1 cellular context compared by ENCODE assay signal in genomic region chr3:44729384-44729910, GRCh38.
TF ChIP-seq lines count a peak whose summit lies in the region.

TSS of gene ZNF501 (plus strand) at chr3:44729635. CDS start at chr3:44734422, 4,787 bp downstream.

TF ChIP-seq in HepG2, 621 proteins besides CTCF, POLR2A, EP300 and RAD21 (continued from another document and continues in another):
- TF ChIP-seq, protein P1, sequence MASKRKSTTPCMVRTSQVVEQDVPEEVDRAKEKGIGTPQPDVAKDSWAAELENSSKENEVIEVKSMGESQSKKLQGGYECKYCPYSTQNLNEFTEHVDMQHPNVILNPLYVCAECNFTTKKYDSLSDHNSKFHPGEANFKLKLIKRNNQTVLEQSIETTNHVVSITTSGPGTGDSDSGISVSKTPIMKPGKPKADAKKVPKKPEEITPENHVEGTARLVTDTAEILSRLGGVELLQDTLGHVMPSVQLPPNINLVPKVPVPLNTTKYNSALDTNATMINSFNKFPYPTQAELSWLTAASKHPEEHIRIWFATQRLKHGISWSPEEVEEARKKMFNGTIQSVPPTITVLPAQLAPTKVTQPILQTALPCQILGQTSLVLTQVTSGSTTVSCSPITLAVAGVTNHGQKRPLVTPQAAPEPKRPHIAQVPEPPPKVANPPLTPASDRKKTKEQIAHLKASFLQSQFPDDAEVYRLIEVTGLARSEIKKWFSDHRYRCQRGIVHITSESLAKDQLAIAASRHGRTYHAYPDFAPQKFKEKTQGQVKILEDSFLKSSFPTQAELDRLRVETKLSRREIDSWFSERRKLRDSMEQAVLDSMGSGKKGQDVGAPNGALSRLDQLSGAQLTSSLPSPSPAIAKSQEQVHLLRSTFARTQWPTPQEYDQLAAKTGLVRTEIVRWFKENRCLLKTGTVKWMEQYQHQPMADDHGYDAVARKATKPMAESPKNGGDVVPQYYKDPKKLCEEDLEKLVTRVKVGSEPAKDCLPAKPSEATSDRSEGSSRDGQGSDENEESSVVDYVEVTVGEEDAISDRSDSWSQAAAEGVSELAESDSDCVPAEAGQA (IDR thresholded peaks at IDR 0.05; ENCODE audit: low read depth), result peak; percentile 91
- TF ChIP-seq, protein P1 (CRISPR knock-in tag; IDR thresholded peaks at IDR 0.05; ENCODE audit: borderline replicate concordance), result no peak
- TF ChIP-seq GABPA (IDR thresholded peaks at IDR 0.05; ENCODE audit: low read depth, low read length), result peak; percentile 66
- TF ChIP-seq GABPA (CRISPR knock-in tag; IDR thresholded peaks at IDR 0.05; ENCODE audit: low read depth), result peak; percentile 92
- TF ChIP-seq KDM4B (CRISPR knock-in tag; IDR thresholded peaks at IDR 0.05), result peak; percentile 84
- no peak for TF ChIP-seq STAG1 (CRISPR knock-in tag; IDR thresholded peaks at IDR 0.05)
- TF ChIP-seq SAP130 (CRISPR knock-in tag; IDR thresholded peaks at IDR 0.05; ENCODE audit: low read depth), result peak; percentile 98
- TF ChIP-seq, protein P2, sequence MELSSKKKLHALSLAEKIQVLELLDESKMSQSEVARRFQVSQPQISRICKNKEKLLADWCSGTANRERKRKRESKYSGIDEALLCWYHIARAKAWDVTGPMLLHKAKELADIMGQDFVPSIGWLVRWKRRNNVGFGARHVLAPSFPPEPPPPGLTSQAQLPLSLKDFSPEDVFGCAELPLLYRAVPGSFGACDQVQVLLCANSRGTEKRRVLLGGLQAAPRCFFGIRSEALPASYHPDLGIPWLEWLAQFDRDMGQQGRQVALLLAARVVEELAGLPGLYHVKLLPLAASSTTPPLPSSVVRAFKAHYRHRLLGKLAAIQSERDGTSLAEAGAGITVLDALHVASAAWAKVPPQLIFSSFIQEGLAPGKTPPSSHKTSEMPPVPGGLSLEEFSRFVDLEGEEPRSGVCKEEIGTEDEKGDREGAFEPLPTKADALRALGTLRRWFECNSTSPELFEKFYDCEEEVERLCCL (CRISPR knock-in tag; IDR thresholded peaks at IDR 0.05; ENCODE audit: borderline replicate concordance), result no peak
- TF ChIP-seq, protein P3, sequence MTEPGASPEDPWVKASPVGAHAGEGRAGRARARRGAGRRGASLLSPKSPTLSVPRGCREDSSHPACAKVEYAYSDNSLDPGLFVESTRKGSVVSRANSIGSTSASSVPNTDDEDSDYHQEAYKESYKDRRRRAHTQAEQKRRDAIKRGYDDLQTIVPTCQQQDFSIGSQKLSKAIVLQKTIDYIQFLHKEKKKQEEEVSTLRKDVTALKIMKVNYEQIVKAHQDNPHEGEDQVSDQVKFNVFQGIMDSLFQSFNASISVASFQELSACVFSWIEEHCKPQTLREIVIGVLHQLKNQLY (CRISPR knock-in tag; IDR thresholded peaks at IDR 0.05), result peak; percentile 55; the same call in 1 of the 2 replicates
- peak; percentile 87; the same call in 1 of the 2 replicates for TF ChIP-seq DMAP1 (CRISPR knock-in tag; IDR thresholded peaks at IDR 0.05)
- TF ChIP-seq, protein P4, sequence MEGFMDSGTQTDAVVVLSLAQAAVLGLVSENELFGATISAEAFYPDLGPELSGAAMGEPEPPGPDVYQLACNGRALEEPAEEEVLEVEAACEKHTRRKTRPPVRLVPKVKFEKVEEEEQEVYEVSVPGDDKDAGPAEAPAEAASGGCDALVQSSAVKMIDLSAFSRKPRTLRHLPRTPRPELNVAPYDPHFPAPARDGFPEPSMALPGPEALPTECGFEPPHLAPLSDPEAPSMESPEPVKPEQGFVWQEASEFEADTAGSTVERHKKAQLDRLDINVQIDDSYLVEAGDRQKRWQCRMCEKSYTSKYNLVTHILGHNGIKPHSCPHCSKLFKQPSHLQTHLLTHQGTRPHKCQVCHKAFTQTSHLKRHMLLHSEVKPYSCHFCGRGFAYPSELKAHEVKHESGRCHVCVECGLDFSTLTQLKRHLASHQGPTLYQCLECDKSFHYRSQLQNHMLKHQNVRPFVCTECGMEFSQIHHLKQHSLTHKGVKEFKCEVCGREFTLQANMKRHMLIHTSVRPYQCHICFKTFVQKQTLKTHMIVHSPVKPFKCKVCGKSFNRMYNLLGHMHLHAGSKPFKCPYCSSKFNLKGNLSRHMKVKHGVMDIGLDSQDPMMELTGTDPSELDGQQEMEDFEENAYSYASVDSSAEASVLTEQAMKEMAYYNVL (CRISPR knock-in tag; IDR thresholded peaks at IDR 0.05; ENCODE audit: borderline replicate concordance), result peak; percentile 63; the same call in 1 of the 2 replicates
- 0 out of 4 replicates have a peak, but pooled peaks of 1 of the 2 experiments have one; percentile 57 for TF ChIP-seq ATF4 (CRISPR knock-in tag; IDR thresholded peaks at IDR 0.05)
- no peak for TF ChIP-seq SIX1 (CRISPR knock-in tag; IDR thresholded peaks at IDR 0.05; ENCODE audit: borderline replicate concordance)
- TF ChIP-seq HHEX (CRISPR knock-in tag; IDR thresholded peaks at IDR 0.05), result no peak; the same call in 1 of the 2 replicates
- 0 out of 2 replicates have a peak, but pooled peaks have one; percentile 19 for TF ChIP-seq SP2 (CRISPR knock-in tag; IDR thresholded peaks at IDR 0.05)
- TF ChIP-seq, protein P5, sequence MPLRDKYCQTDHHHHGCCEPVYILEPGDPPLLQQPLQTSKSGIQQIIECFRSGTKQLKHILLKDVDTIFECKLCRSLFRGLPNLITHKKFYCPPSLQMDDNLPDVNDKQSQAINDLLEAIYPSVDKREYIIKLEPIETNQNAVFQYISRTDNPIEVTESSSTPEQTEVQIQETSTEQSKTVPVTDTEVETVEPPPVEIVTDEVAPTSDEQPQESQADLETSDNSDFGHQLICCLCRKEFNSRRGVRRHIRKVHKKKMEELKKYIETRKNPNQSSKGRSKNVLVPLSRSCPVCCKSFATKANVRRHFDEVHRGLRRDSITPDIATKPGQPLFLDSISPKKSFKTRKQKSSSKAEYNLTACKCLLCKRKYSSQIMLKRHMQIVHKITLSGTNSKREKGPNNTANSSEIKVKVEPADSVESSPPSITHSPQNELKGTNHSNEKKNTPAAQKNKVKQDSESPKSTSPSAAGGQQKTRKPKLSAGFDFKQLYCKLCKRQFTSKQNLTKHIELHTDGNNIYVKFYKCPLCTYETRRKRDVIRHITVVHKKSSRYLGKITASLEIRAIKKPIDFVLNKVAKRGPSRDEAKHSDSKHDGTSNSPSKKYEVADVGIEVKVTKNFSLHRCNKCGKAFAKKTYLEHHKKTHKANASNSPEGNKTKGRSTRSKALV (CRISPR knock-in tag; IDR thresholded peaks at IDR 0.05), result peak; percentile 55; the same call in 1 of the 2 replicates
- TF ChIP-seq, protein P6, sequence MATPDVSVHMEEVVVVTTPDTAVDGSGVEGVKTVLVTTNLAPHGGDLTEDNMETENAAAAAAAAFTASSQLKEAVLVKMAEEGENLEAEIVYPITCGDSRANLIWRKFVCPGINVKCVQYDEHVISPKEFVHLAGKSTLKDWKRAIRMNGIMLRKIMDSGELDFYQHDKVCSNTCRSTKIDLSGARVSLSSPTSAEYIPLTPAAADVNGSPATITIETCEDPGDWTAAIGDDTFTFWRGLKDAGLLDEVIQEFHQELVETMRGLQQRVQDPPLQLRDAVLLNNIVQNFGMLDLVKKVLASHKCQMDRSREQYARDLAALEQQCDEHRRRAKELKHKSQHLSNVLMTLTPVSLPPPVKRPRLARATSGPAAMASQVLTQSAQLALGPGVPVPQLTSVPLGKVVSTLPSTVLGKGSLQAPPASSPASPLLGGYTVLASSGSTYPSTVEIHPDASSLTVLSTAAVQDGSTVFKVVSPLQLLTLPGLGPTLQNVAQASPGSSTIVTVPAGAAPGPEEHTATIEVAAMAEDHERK (CRISPR knock-in tag; IDR thresholded peaks at IDR 0.05; ENCODE audit: low read depth), result peak; percentile 59; the same call in 1 of the 2 replicates
- no peak for TF ChIP-seq ZNF30 (CRISPR knock-in tag; IDR thresholded peaks at IDR 0.05)
- TF ChIP-seq, protein P7, sequence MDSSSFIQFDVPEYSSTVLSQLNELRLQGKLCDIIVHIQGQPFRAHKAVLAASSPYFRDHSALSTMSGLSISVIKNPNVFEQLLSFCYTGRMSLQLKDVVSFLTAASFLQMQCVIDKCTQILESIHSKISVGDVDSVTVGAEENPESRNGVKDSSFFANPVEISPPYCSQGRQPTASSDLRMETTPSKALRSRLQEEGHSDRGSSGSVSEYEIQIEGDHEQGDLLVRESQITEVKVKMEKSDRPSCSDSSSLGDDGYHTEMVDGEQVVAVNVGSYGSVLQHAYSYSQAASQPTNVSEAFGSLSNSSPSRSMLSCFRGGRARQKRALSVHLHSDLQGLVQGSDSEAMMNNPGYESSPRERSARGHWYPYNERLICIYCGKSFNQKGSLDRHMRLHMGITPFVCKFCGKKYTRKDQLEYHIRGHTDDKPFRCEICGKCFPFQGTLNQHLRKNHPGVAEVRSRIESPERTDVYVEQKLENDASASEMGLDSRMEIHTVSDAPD (CRISPR knock-in tag; IDR thresholded peaks at IDR 0.05), result 0 out of 2 replicates have a peak, but pooled peaks have one; percentile 50
- peak; percentile 76; the same call in 1 of the 2 replicates for TF ChIP-seq ZNF766 (CRISPR knock-in tag; IDR thresholded peaks at IDR 0.05; ENCODE audit: borderline replicate concordance)
- TF ChIP-seq PHF8 (CRISPR knock-in tag; IDR thresholded peaks at IDR 0.05), result peak; percentile 91
- TF ChIP-seq ZNF205 (CRISPR knock-in tag; IDR thresholded peaks at IDR 0.05), result peak; percentile 83
- peak; percentile 49; the same call in 1 of the 2 replicates for TF ChIP-seq MTF2 (CRISPR knock-in tag; IDR thresholded peaks at IDR 0.05; ENCODE audit: borderline replicate concordance)
- peak; percentile 53 for TF ChIP-seq ZBTB2 (CRISPR knock-in tag; IDR thresholded peaks at IDR 0.05; ENCODE audit: low read depth)
- TF ChIP-seq MZF1 (CRISPR knock-in tag; IDR thresholded peaks at IDR 0.05; ENCODE audit: borderline replicate concordance), result peak; percentile 76; the same call in 1 of the 2 replicates
- TF ChIP-seq, protein P8, sequence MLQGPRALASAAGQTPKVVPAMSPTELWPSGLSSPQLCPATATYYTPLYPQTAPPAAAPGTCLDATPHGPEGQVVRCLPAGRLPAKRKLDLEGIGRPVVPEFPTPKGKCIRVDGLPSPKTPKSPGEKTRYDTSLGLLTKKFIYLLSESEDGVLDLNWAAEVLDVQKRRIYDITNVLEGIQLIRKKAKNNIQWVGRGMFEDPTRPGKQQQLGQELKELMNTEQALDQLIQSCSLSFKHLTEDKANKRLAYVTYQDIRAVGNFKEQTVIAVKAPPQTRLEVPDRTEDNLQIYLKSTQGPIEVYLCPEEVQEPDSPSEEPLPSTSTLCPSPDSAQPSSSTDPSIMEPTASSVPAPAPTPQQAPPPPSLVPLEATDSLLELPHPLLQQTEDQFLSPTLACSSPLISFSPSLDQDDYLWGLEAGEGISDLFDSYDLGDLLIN (CRISPR knock-in tag; IDR thresholded peaks at IDR 0.05; ENCODE audit: borderline replicate concordance), result no peak
- TF ChIP-seq ZNF557 (CRISPR knock-in tag; IDR thresholded peaks at IDR 0.05), result no peak
- TF ChIP-seq ZNF276 (CRISPR knock-in tag; IDR thresholded peaks at IDR 0.05; ENCODE audit: low read depth), result peak; percentile 74; the same call in 1 of the 2 replicates
- TF ChIP-seq ZNF17 (CRISPR knock-in tag; IDR thresholded peaks at IDR 0.05), result no peak
- peak; percentile 52 for TF ChIP-seq PATZ1 (CRISPR knock-in tag; IDR thresholded peaks at IDR 0.05)
